8 cellular contexts compared by ENCODE assay signal in the genomic region with DNA sequence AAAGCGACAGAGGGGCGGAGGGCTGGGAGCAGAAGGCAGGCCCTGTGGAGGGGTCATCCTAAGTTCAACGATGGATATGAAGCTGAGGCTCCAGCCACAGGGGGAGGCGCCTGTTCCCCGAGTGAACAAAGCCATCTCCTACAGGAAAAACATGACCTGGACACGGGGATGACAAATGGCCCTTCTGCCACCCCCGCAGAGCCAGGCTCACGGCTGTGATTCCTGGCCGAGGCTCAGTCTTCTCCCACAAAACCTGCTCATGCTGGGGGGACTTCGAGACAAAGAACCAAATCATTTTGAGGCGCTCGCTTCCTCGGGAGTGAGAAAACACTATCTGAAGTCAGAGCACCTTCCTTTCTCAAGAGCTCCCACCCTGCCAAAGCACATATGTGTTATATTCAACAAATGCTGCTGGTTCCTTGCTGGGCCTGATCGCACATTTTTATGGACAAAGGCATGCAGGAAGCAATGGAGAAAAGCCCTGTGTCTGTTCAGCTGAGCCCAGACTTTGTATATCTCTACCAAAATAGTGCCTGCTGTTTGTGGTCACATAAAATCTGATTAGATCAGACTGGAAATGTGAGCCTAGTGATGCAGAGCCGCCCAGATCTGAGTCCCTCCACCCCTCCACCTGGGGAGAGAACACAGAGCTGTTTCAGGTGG.
DNase-seq lines count a peak whose midpoint lies in the region; TF ChIP-seq lines count a peak whose summit lies in the region.

No MANE protein-coding gene starts in this region.

- DNase-seq in NCI-H345 (lab: John Stamatoyannopoulos, UW) (peak; percentile 53), NCI-H345 treated with DMSO at 0.1 percent for 48 hours (lab: John Stamatoyannopoulos, UW; ENCODE audit: unreplicated experiment) (no peak), NCI-H2227 treated with DMSO at 0.1 percent for 48 hours (lab: John Stamatoyannopoulos, UW) (peak; percentile 14), epithelial cell of esophagus (ENCODE audit: low read depth) (peak; percentile 25), pons (ENCODE audit: low spot score) (peak; percentile 56), GOT3 (lab: John Stamatoyannopoulos, UW) (no peak), foreskin melanocyte (no peak)
- no peak for DNase-seq in effector CD8-positive, alpha-beta T cell (lab: John Stamatoyannopoulos, UW)

- H3K4me3 ChIP-seq in epithelial cell of esophagus (ENCODE audit: low read length) = no peak overlapping the region

- TF ChIP-seq CTCF in epithelial cell of esophagus (IDR thresholded peaks at IDR 0.05; ENCODE audit: insufficient read depth, low read depth, low read length, missing control alignments) = no peak

Comparison
In these comparisons a context has a peak if more than half of its experiments do, and no peak if none do; other contexts are left out.
1. DNase-seq: peak in NCI-H345 (single experiment), NCI-H2227 treated with DMSO at 0.1 percent for 48 hours (single experiment), epithelial cell of esophagus (single experiment) and pons (single experiment); none in NCI-H345 treated with DMSO at 0.1 percent for 48 hours (single experiment), GOT3 (single experiment), foreskin melanocyte (single experiment) and effector CD8-positive, alpha-beta T cell (single experiment).